ENCODE assay signal across 18 cellular contexts in the genomic region with DNA sequence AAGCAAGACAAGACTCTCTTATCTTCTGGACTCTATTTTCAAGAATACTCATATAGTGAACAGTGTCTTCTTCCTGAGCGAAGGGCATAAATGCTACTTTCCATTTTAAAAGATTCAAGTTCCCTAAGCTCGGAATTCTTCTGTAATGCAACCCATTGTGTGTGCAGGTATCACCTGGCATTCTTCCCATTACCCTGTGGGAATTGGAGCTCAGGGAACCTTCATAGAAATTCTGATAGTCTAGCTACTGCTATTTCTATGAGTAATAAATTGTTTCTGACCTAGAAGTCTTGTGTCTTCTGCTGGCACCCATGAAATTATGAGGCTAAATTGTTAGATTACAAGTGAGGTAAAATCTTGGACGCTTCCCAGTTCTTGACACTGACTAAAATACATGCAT.
DNase-seq lines count a peak whose midpoint lies in the region; FAIRE-seq and TF ChIP-seq lines count a peak whose summit lies in the region.
"Had no signal": no experiment of that assay in that cellular context is flagged by ENCODE, and none has a peak within 500 bp of the region (broad histone marks: within the 10 kb centered on the region; RNA-seq: fewer than 3 reads in every experiment).

No MANE protein-coding gene starts in this region.

- no peak overlapping the region for H3K14ac ChIP-seq in mesenchymal stem cell (ENCODE audit: low read length in 2 of 2)

- POLR2A ChIA-PET in MCF 10A (lab: Yijun Ruan, JAX) = interaction anchor here (1.0 to 2.4 kb wide), 6 partner anchors 9 to 245 kb away, joined by 3 to 16 read pairs (median 4); no protein-coding TSS in a partner anchor
- POLR2A ChIA-PET in GM10248 (lab: Yijun Ruan, JAX) = no interaction called here

- no peak overlapping the region for H3K4me3 ChIP-seq in breast epithelium
- H3K4me3 ChIP-seq in astrocyte (ENCODE audit: insufficient read depth, low read depth, low read length) = no peak overlapping the region
- peak overlapping the region in 1 of 2 experiments; percentile 6 for H3K4me3 ChIP-seq in mesenchymal stem cell (ENCODE audit: insufficient read depth in 1 of 2, low read depth in 1 of 2, low read length in 2 of 2)
- no peak overlapping the region for H3K4me3 ChIP-seq in osteoblast (ENCODE audit: insufficient read depth, low read length)
- H3K4me3 ChIP-seq: A549, HAP-1 had no signal

- no peak overlapping the region for H2AFZ ChIP-seq in astrocyte (ENCODE audit: low read depth, low read length)
- H2AFZ ChIP-seq in mesenchymal stem cell (ENCODE audit: low read depth, low read length) = no peak overlapping the region
- no peak overlapping the region for H2AFZ ChIP-seq in osteoblast (ENCODE audit: low read length)

- no peaks in the 10 kb centered on the region for H3K79me2 ChIP-seq in astrocyte (ENCODE audit: insufficient read depth, low read length)
- no peaks in the 10 kb centered on the region for H3K79me2 ChIP-seq in osteoblast (ENCODE audit: insufficient read depth, low read length)

- H3K9me3 Mint-ChIP-seq in MCF 10A (ENCODE audit: unreplicated experiment) (peaks cover 10% of the 10 kb centered on the region), astrocyte (ENCODE audit: unreplicated experiment) (peaks cover 2% of the 10 kb centered on the region)
- H3K9me3 Mint-ChIP-seq: CD8-positive, alpha-beta T cell had no signal

- H3K4ac ChIP-seq in mesenchymal stem cell (ENCODE audit: low read depth in 1 of 2, low read length in 2 of 2) = no peak overlapping the region

- 100% methylated on average over 2 of the region's 3 CpGs for WGBS in mesenchymal stem cell

- BruUV-seq in MCF 10A (replicated peaks; lab: Mats Ljungman, UMichigan) = no TSS peak

- H3K27ac ChIP-seq in breast epithelium (no peak overlapping the region), astrocyte (ENCODE audit: low read depth, low read length) (no peak overlapping the region), mesenchymal stem cell (ENCODE audit: low read length, poor library complexity, severe bottlenecking) (no peak overlapping the region), osteoblast (ENCODE audit: low read depth, low read length) (no peak overlapping the region)
- H3K27ac ChIP-seq: A549 had no signal

- intact Hi-C loops in MCF 10A (cut with micrococcal nuclease) = no loop called here
- intact Hi-C loops in breast epithelium (cut with DNase I; ENCODE audit: low total_unique reads) = no loop called here

- H4K91ac ChIP-seq in mesenchymal stem cell (ENCODE audit: low read length) = no peak overlapping the region

- H3K9ac ChIP-seq in astrocyte (ENCODE audit: low read length) (no peak overlapping the region), mesenchymal stem cell (ENCODE audit: low read length) (peak overlapping the region; percentile 35)

- H3K4me2 ChIP-seq in astrocyte (ENCODE audit: low read length) (no peak overlapping the region), mesenchymal stem cell (ENCODE audit: low read length, poor library complexity, severe bottlenecking) (no peak overlapping the region), osteoblast (ENCODE audit: insufficient read depth, low read length) (no peak overlapping the region)
- H3K4me2 ChIP-seq: A549 had no signal

- no peak overlapping the region for H2AK5ac ChIP-seq in mesenchymal stem cell (ENCODE audit: low read length, severe bottlenecking)

- no peaks in the 10 kb centered on the region for H3K36me3 ChIP-seq in breast epithelium
- no peaks in the 10 kb centered on the region for H3K36me3 ChIP-seq in astrocyte (ENCODE audit: insufficient read depth, low read length)
- H3K36me3 ChIP-seq in mesenchymal stem cell (ENCODE audit: control insufficient read depth in 1 of 2, insufficient read depth in 2 of 2, low read depth in 1 of 2, low read length in 2 of 2) = peaks cover 0 to 18% of the 10 kb centered on the region in 2 experiments
- no peaks in the 10 kb centered on the region for H3K36me3 ChIP-seq in osteoblast (ENCODE audit: insufficient read depth, low read length)
- H3K36me3 ChIP-seq: HAP-1 had no signal

- H4K8ac ChIP-seq in mesenchymal stem cell (ENCODE audit: low read length) = no peak overlapping the region

- no peaks in the 10 kb centered on the region for H3K79me1 ChIP-seq in mesenchymal stem cell (replicated peaks; ENCODE audit: low read length, poor library complexity, severe bottlenecking)

- no peak for TF ChIP-seq POLR2A in breast epithelium (IDR thresholded peaks at IDR 0.05)

- H3K27ac Mint-ChIP-seq in MCF 10A (ENCODE audit: low read depth, unreplicated experiment) (no peak overlapping the region), astrocyte (ENCODE audit: unreplicated experiment) (no peak overlapping the region)
- H3K27ac Mint-ChIP-seq: CD14-positive monocyte; CD8-positive, alpha-beta T cell had no signal

- peak; percentile 69 for DNase-seq in MCF 10A (ENCODE audit: unreplicated experiment)
- no peak for DNase-seq in breast epithelium (ENCODE audit: low spot score in 2 of 2)
- peak; percentile 14 for DNase-seq in astrocyte (ENCODE audit: low read depth)
- DNase-seq in mesenchymal stem cell = no peak
- DNase-seq in retina = no peak
- DNase-seq in osteoblast (ENCODE audit: insufficient read length, low spot score, missing footprints) = no peak
- no peak for DNase-seq in GM10248 (ENCODE audit: extremely low spot score)
- DNase-seq: CD8-positive, alpha-beta T cell; COR-L47; DMS153 had no signal

- peaks cover 21% of the 10 kb centered on the region for H3K27me3 Mint-ChIP-seq in MCF 10A (ENCODE audit: insufficient read depth, unreplicated experiment)
- H3K27me3 Mint-ChIP-seq in astrocyte (ENCODE audit: low read depth, unreplicated experiment) = no peaks in the 10 kb centered on the region

- no peak for FAIRE-seq in astrocyte (lab: Jason Lieb, UNC)
- FAIRE-seq: D721Med, G401.6, GM12892, H1 had no signal

- no peaks in the 10 kb centered on the region for H3K4me1 ChIP-seq in breast epithelium
- H3K4me1 ChIP-seq in astrocyte (ENCODE audit: insufficient read depth, low read length) = peaks cover 4% of the 10 kb centered on the region
- H3K4me1 ChIP-seq in mesenchymal stem cell (ENCODE audit: control insufficient read depth, insufficient read depth, low read depth, low read length) = no peaks in the 10 kb centered on the region
- peaks cover 5% of the 10 kb centered on the region for H3K4me1 ChIP-seq in osteoblast (ENCODE audit: insufficient read depth, low read length)
- H3K4me1 ChIP-seq: A549, HAP-1 had no signal

- TF ChIP-seq CTCF in MCF 10A (IDR thresholded peaks at IDR 0.05; ENCODE audit: unreplicated experiment) (no peak), breast epithelium (IDR thresholded peaks at IDR 0.05) (no peak), astrocyte (IDR thresholded peaks at IDR 0.05; ENCODE audit: insufficient read depth, low read depth, low read length) (no peak), osteoblast (IDR thresholded peaks at IDR 0.05; ENCODE audit: extremely low read depth, low read depth, low read length) (no peak), GM10248 (IDR thresholded peaks at IDR 0.05; ENCODE audit: control extremely low read depth, extremely low read depth, low read depth, missing control alignments) (no peak)

- CTCF ChIA-PET in MCF 10A (lab: Yijun Ruan, JAX) = interaction anchor here (0.9 to 1.4 kb wide), 2 partner anchors 15 to 884 kb away, joined by 3 read pairs; no protein-coding TSS in a partner anchor
- CTCF ChIA-PET in GM10248 (lab: Yijun Ruan, JAX) = interaction anchor here (1.6 kb wide), 1 partner anchor 10 kb away, joined by 5 read pairs; no protein-coding TSS in a partner anchor

- no peak overlapping the region for H2BK15ac ChIP-seq in mesenchymal stem cell (ENCODE audit: low read depth, poor library complexity, severe bottlenecking)

- peaks cover 8% of the 10 kb centered on the region for H3K4me1 Mint-ChIP-seq in MCF 10A (ENCODE audit: insufficient read depth, unreplicated experiment)
- peaks cover 2% of the 10 kb centered on the region for H3K4me1 Mint-ChIP-seq in astrocyte (ENCODE audit: low read depth, unreplicated experiment)
- H3K4me1 Mint-ChIP-seq: CD14-positive monocyte had no signal

- no peak overlapping the region for H2BK120ac ChIP-seq in mesenchymal stem cell (ENCODE audit: low read depth, low read length)

- H3K9me3 ChIP-seq in breast epithelium (no peaks in the 10 kb centered on the region), astrocyte (ENCODE audit: insufficient read depth, low read depth, low read length) (no peaks in the 10 kb centered on the region), mesenchymal stem cell (ENCODE audit: control insufficient read depth, low read length) (peaks cover 32% of the 10 kb centered on the region), osteoblast (ENCODE audit: low read depth, low read length) (no peaks in the 10 kb centered on the region)
- H3K9me3 ChIP-seq: A549, HAP-1 had no signal

- no peak overlapping the region for H3K18ac ChIP-seq in mesenchymal stem cell (ENCODE audit: low read depth in 1 of 2, low read length in 2 of 2)

- H4K20me1 ChIP-seq in astrocyte (ENCODE audit: insufficient read depth, low read length) = no peaks in the 10 kb centered on the region
- no peaks in the 10 kb centered on the region for H4K20me1 ChIP-seq in osteoblast (ENCODE audit: insufficient read depth, low read length)

- no peak for TF ChIP-seq EP300 in Ishikawa (IDR thresholded peaks at IDR 0.05; ENCODE audit: borderline replicate concordance)

- no peak overlapping the region for H3K4me3 Mint-ChIP-seq in MCF 10A (ENCODE audit: unreplicated experiment)
- H3K4me3 Mint-ChIP-seq in astrocyte (ENCODE audit: unreplicated experiment) = no peak overlapping the region
- H3K4me3 Mint-ChIP-seq: CD14-positive monocyte; CD8-positive, alpha-beta T cell had no signal

- no peak overlapping the region for H2BK5ac ChIP-seq in mesenchymal stem cell (ENCODE audit: low read depth, low read length, poor library complexity, severe bottlenecking)

- no peak for TF ChIP-seq RAD21 in Ishikawa (IDR thresholded peaks at IDR 0.05; ENCODE audit: low read depth)

- H3K23ac ChIP-seq in mesenchymal stem cell (ENCODE audit: low read length in 2 of 2) = no peak overlapping the region

- H3K36me3 Mint-ChIP-seq in MCF 10A (ENCODE audit: insufficient read depth, unreplicated experiment) (no peaks in the 10 kb centered on the region), astrocyte (ENCODE audit: low read depth, unreplicated experiment) (no peaks in the 10 kb centered on the region)
- H3K36me3 Mint-ChIP-seq: CD14-positive monocyte; CD8-positive, alpha-beta T cell had no signal

- peaks cover 0 to 29% of the 10 kb centered on the region in 2 donors for H3K27me3 ChIP-seq in breast epithelium
- H3K27me3 ChIP-seq in astrocyte (ENCODE audit: insufficient read depth, low read length) = no peaks in the 10 kb centered on the region
- no peaks in the 10 kb centered on the region for H3K27me3 ChIP-seq in mesenchymal stem cell (ENCODE audit: control insufficient read depth in 1 of 2, insufficient read depth in 1 of 2, low read length in 2 of 2)
- peaks cover 11% of the 10 kb centered on the region for H3K27me3 ChIP-seq in osteoblast (ENCODE audit: insufficient read depth, low read length)

- H2BK12ac ChIP-seq in mesenchymal stem cell (ENCODE audit: low read length in 2 of 2) = no peak overlapping the region

TF ChIP-seq in Ishikawa, 13 proteins besides CTCF, POLR2A, EP300 and RAD21 (continues in another document):
- TF ChIP-seq TCF12 (IDR thresholded peaks at IDR 0.05; ENCODE audit: low read depth) = peak; percentile 18; the same call in 1 of the 2 replicates
- TF ChIP-seq TEAD4 (IDR thresholded peaks at IDR 0.05) = peak; percentile 59

Comparison
In these comparisons a context has a peak if more than half of its experiments do, and no peak if none do; other contexts are left out.
1. DNase-seq: peak in MCF 10A (single experiment) and astrocyte (single experiment); none in breast epithelium (0 of 2), mesenchymal stem cell (single experiment), retina (single experiment), osteoblast (single experiment) and GM10248 (single experiment).